In the genomic region with DNA sequence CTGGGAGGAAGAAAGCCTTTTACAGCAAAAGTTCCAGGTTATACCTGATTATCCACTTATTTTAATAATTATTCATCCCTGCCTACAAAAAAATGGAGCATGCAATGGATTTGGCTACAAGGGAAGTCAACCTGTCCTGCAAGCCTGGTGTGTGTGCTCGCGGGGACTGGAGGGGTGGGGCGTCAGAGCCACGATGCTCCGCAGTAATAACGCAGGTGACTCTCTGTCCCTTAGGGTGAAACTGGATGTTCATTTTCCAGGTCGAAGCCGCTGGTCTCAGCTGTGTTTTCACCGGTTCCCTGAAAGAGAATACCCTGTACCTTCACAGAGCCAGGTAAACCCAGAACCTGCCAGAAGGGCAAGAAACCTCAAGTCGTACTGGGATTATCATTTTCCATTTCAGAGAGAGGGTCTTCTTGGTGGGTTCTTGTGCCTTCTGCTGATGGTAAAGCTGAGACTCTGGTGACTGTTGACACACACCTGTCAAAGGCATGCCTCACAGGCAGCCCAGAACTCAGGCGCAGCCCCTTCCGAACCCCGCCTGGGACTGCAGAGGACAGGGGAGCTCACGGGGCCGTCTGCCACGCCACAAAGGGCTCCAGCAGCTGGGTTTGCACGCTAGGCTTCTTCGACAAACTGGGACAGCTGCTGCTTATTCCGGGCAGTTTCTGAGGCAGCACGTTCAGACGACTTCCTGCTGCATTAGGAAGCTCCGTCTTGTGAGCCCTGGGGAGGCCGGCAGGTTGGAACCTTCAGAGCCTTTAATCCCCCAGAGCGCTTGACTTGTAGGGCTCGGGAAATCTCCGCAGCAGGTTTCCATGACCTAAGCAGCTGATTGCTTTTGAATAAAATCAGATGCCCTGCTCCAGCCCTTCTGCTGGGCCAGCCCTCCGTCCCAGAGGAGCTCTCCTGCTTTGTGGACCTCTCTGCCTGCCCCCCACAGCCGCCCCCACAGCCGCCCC, we compare ENCODE assay signal across 8 cellular contexts. TPM values are rescaled to one million over a fixed set of nuclear protein-coding genes. Genes with fewer than 3 reads are reported as not detected.
DNase-seq lines count a peak whose midpoint lies in the region; ATAC-seq and TF ChIP-seq lines count a peak whose summit lies in the region.

No MANE protein-coding gene starts in this region.

- peak overlapping the region; percentile 90 for H3K27ac ChIP-seq in osteoblast (ENCODE audit: low read depth, low read length)

- TF ChIP-seq CTCF in Caco-2 (IDR thresholded peaks at IDR 0.05; ENCODE audit: insufficient read depth in 1 of 2, low read depth in 1 of 2, low read length in 1 of 2, severe bottlenecking in 1 of 2, unreplicated experiment in 1 of 2) (no peak), choroid plexus epithelial cell (conservative IDR thresholded peaks at IDR 0.05; ENCODE audit: low read depth, low read length) (no peak), osteoblast (IDR thresholded peaks at IDR 0.05; ENCODE audit: extremely low read depth, low read depth, low read length) (no peak)

- POLR2A ChIA-PET in Caco-2 (lab: Charles Lee), result no interaction called here

- intact Hi-C loops in Caco-2 (cut with micrococcal nuclease; ENCODE audit: unreplicated experiment), result no loop called here

- no peak overlapping the region for H3K27ac Mint-ChIP-seq in Caco-2 (ENCODE audit: unreplicated experiment)
- no peak overlapping the region for H3K27ac Mint-ChIP-seq in T-helper 2 cell treated with Interferon-gamma antibody and Interleukin-4, amounts not matched to agents 5 μg/mL and 100 μg/mL, for 36 hours

- H3K36me3 ChIP-seq in Caco-2 (ENCODE audit: control insufficient read depth, insufficient read depth, low read length), result no peaks in the 10 kb centered on the region
- no peaks in the 10 kb centered on the region for H3K36me3 ChIP-seq in osteoblast (ENCODE audit: insufficient read depth, low read length)

- H3K4me1 ChIP-seq in Caco-2 (no peaks in the 10 kb centered on the region), osteoblast (ENCODE audit: insufficient read depth, low read length) (peaks cover 15% of the 10 kb centered on the region)

- peak overlapping the region; percentile 14 for H3K4me3 ChIP-seq in Caco-2 (ENCODE audit: low read depth, low read length)
- peak overlapping the region; percentile 21 for H3K4me3 ChIP-seq in choroid plexus epithelial cell (ENCODE audit: low read depth, low read length)
- no peak overlapping the region for H3K4me3 ChIP-seq in osteoblast (ENCODE audit: insufficient read depth, low read length)

- H3K4me1 Mint-ChIP-seq in Caco-2 (ENCODE audit: low read depth, unreplicated experiment), result no peaks in the 10 kb centered on the region
- H3K4me1 Mint-ChIP-seq in T-helper 2 cell treated with Interferon-gamma antibody and Interleukin-4, amounts not matched to agents 5 μg/mL and 100 μg/mL, for 36 hours (ENCODE audit: low read depth), result no peaks in the 10 kb centered on the region

- H3K4me3 Mint-ChIP-seq in Caco-2 (ENCODE audit: unreplicated experiment), result peak overlapping the region; percentile 1
- H3K4me3 Mint-ChIP-seq in T-helper 2 cell treated with Interferon-gamma antibody and Interleukin-4, amounts not matched to agents 5 μg/mL and 100 μg/mL, for 36 hours, result no peak overlapping the region

- peak overlapping the region; percentile 45 for H2AFZ ChIP-seq in osteoblast (ENCODE audit: low read length)

- CTCF ChIA-PET in Caco-2 (lab: Charles Lee), result no interaction called here

- no peaks in the 10 kb centered on the region for H4K20me1 ChIP-seq in osteoblast (ENCODE audit: insufficient read depth, low read length)

- no TSS peak for BruUV-seq in Caco-2 (replicated peaks; lab: Mats Ljungman, UMichigan)

- H3K79me2 ChIP-seq in osteoblast (ENCODE audit: insufficient read depth, low read length), result no peaks in the 10 kb centered on the region

- H3K27me3 Mint-ChIP-seq in Caco-2 (ENCODE audit: insufficient read depth, unreplicated experiment), result peaks cover 3% of the 10 kb centered on the region
- no peaks in the 10 kb centered on the region for H3K27me3 Mint-ChIP-seq in T-helper 2 cell treated with Interferon-gamma antibody and Interleukin-4, amounts not matched to agents 5 μg/mL and 100 μg/mL, for 36 hours (ENCODE audit: low read depth)

- H3K36me3 Mint-ChIP-seq in Caco-2 (ENCODE audit: insufficient read depth, unreplicated experiment), result no peaks in the 10 kb centered on the region
- no peaks in the 10 kb centered on the region for H3K36me3 Mint-ChIP-seq in T-helper 2 cell treated with Interferon-gamma antibody and Interleukin-4, amounts not matched to agents 5 μg/mL and 100 μg/mL, for 36 hours (ENCODE audit: low read depth)

- H3K27me3 ChIP-seq in Caco-2 (replicated peaks; ENCODE audit: control insufficient read depth, insufficient read depth, low read length) (no peaks in the 10 kb centered on the region), osteoblast (ENCODE audit: insufficient read depth, low read length) (peaks cover 11% of the 10 kb centered on the region)

- peak in 1 of 2 experiments; percentile 6 for DNase-seq in Caco-2
- DNase-seq in NCI-H1694 treated with DMSO at 0.1 percent for 48 hours (lab: John Stamatoyannopoulos, UW), result peak; percentile 58
- DNase-seq in choroid plexus epithelial cell (ENCODE audit: low read depth), result peak; percentile 66
- DNase-seq in osteoblast (ENCODE audit: insufficient read length, low spot score, missing footprints), result peak; percentile 91
- no peak for DNase-seq in T-helper 2 cell treated with Interferon-gamma antibody and Interleukin-4, amounts not matched to agents 5 μg/mL and 100 μg/mL, for 36 hours (ENCODE audit: low spot score)
- DNase-seq in HUDEP-2 (lab: John Stamatoyannopoulos, UW; ENCODE audit: unreplicated experiment in 76 of 76), result no peak
- DNase-seq in NCI-H1930 (lab: John Stamatoyannopoulos, UW), result no peak

- H3K4me2 ChIP-seq in osteoblast (ENCODE audit: insufficient read depth, low read length), result peak overlapping the region; percentile 86

- H3K9me3 Mint-ChIP-seq in Caco-2 (ENCODE audit: unreplicated experiment), result peaks cover 10% of the 10 kb centered on the region
- peaks cover under 1% of the 10 kb centered on the region for H3K9me3 Mint-ChIP-seq in T-helper 2 cell treated with Interferon-gamma antibody and Interleukin-4, amounts not matched to agents 5 μg/mL and 100 μg/mL, for 36 hours

- ATAC-seq in GM19351 (IDR thresholded peaks at IDR 0.05; ENCODE audit: unreplicated experiment), result peak; percentile 62

- H3K9me3 ChIP-seq in Caco-2 (no peaks in the 10 kb centered on the region), osteoblast (ENCODE audit: low read depth, low read length) (no peaks in the 10 kb centered on the region)

RNA-seq across cellular contexts. Expression of gene KCNG2, which starts 58.7 kb away (rescaled TPM):
- total RNA-seq in Caco-2 (2022) (not detected in 2 replicates), osteoblast (not detected in 2 replicates)

Comparison
In these comparisons a context has a peak if more than half of its experiments do, and no peak if none do; other contexts are left out.
1. DNase-seq: peak in NCI-H1694 treated with DMSO at 0.1 percent for 48 hours (single experiment), choroid plexus epithelial cell (single experiment) and osteoblast (single experiment); none in T-helper 2 cell treated with Interferon-gamma antibody and Interleukin-4, amounts not matched to agents 5 μg/mL and 100 μg/mL, for 36 hours (single experiment), HUDEP-2 (0 of 76) and NCI-H1930 (0 of 2).